18 cellular contexts compared by ENCODE assay signal in the genomic region with DNA sequence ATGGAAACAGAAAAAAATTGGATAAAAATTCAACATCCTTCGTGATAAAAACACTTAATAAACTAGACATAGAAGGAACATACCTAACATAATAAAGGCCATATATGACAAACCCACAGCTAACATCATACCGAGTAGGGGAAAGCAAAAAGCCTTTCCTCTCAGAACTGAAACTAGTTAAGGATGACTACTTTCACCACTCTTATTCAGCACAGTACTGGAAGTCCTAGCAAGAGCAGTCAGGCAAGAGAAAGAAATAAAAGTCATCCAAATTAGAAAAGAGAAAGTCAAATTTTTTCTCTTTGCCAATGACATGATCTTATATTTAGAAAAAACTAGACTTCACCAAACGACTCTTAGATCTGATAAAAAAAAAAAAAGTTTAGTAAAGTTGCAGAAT. TPM values are rescaled to one million over a fixed set of nuclear protein-coding genes. Genes with fewer than 3 reads are reported as not detected.
DNase-seq lines count a peak whose midpoint lies in the region; ATAC-seq and TF ChIP-seq lines count a peak whose summit lies in the region.
"Had no signal": no experiment of that assay in that cellular context is flagged by ENCODE, and none has a peak within 500 bp of the region (broad histone marks: within the 10 kb centered on the region; RNA-seq: fewer than 3 reads in every experiment).

No MANE protein-coding gene starts in this region.

- DNase-seq in GM12865 (ENCODE audit: low read depth): peak; percentile 58
- no peak for DNase-seq in GM10248 (ENCODE audit: extremely low spot score)
- DNase-seq in DMS79 (lab: John Stamatoyannopoulos, UW): no peak
- no peak for DNase-seq in activated CD4-positive, alpha-beta memory T cell treated with anti-CD3 and anti-CD28 coated beads for 36 hours
- DNase-seq: activated naive CD4-positive, alpha-beta T cell treated with Interleukin-2 at 50 U/mL for 16 hours; COR-L47; GF-D8; immature natural killer cell; naive thymus-derived CD4-positive, alpha-beta T cell; NCI-H2171 treated with DMSO at 0.1 percent for 48 hours; uterus had no signal

- H3K27me3 Mint-ChIP-seq in activated CD4-positive, alpha-beta memory T cell treated with anti-CD3 and anti-CD28 coated beads for 36 hours: no peaks in the 10 kb centered on the region
- H3K27me3 Mint-ChIP-seq: naive thymus-derived CD4-positive, alpha-beta T cell; stimulated activated naive CD8-positive, alpha-beta T cell treated with anti-CD3 and anti-CD28 coated beads, Interleukin-15, Interleukin-2, amounts not matched to agents 100 ng/mL and 50 ng/mL, for 24 hours had no signal

- intact Hi-C loops in activated CD4-positive, alpha-beta memory T cell treated with anti-CD3 and anti-CD28 coated beads for 36 hours (cut with micrococcal nuclease): no loop called here

- TF ChIP-seq CTCF in GM12865 (IDR thresholded peaks at IDR 0.05; ENCODE audit: insufficient read depth, low read depth, low read length, missing control alignments): no peak
- TF ChIP-seq CTCF in GM10248 (IDR thresholded peaks at IDR 0.05; ENCODE audit: control extremely low read depth, extremely low read depth, low read depth, missing control alignments): no peak

- H3K27ac Mint-ChIP-seq in activated CD4-positive, alpha-beta memory T cell treated with anti-CD3 and anti-CD28 coated beads for 36 hours: no peak overlapping the region
- H3K27ac Mint-ChIP-seq: immature natural killer cell; stimulated activated naive CD8-positive, alpha-beta T cell treated with anti-CD3 and anti-CD28 coated beads, Interleukin-15, Interleukin-2, amounts not matched to agents 100 ng/mL and 50 ng/mL, for 24 hours had no signal

- H3K4me1 Mint-ChIP-seq in activated CD4-positive, alpha-beta memory T cell treated with anti-CD3 and anti-CD28 coated beads for 36 hours (ENCODE audit: low read depth): peaks cover 10% of the 10 kb centered on the region
- H3K4me1 Mint-ChIP-seq: immature natural killer cell had no signal

- H3K36me3 Mint-ChIP-seq in activated CD4-positive, alpha-beta memory T cell treated with anti-CD3 and anti-CD28 coated beads for 36 hours: peaks cover 49% of the 10 kb centered on the region

- peaks cover 29% of the 10 kb centered on the region for H3K9me3 Mint-ChIP-seq in activated CD4-positive, alpha-beta memory T cell treated with anti-CD3 and anti-CD28 coated beads for 36 hours

- CTCF ChIA-PET in GM10248 (lab: Yijun Ruan, JAX): interaction anchor here (1.0 kb wide), 1 partner anchor 10 kb away, joined by 3 read pairs; no protein-coding TSS in a partner anchor
- CTCF ChIA-PET in activated CD4-positive, alpha-beta memory T cell treated with anti-CD3 and anti-CD28 coated beads for 36 hours (lab: Charles Lee): no interaction called here

- POLR2A ChIA-PET in GM10248 (lab: Yijun Ruan, JAX): no interaction called here
- POLR2A ChIA-PET in activated CD4-positive, alpha-beta memory T cell treated with anti-CD3 and anti-CD28 coated beads for 36 hours (lab: Charles Lee): no interaction called here

- no peak overlapping the region for H3K4me3 Mint-ChIP-seq in activated CD4-positive, alpha-beta memory T cell treated with anti-CD3 and anti-CD28 coated beads for 36 hours
- H3K4me3 Mint-ChIP-seq: immature natural killer cell; naive thymus-derived CD4-positive, alpha-beta T cell; stimulated activated naive CD8-positive, alpha-beta T cell treated with anti-CD3 and anti-CD28 coated beads, Interleukin-15, Interleukin-2, amounts not matched to agents 100 ng/mL and 50 ng/mL, for 24 hours had no signal

- H3K4me3 ChIP-seq in GM12865 (ENCODE audit: low read depth, low read length): no peak overlapping the region
- H3K4me3 ChIP-seq: lung, uterus had no signal

- ATAC-seq in GM18868 (IDR thresholded peaks at IDR 0.05; ENCODE audit: unreplicated experiment): peak; percentile 97
- peak; percentile 78 for ATAC-seq in HG02678 (IDR thresholded peaks at IDR 0.05; ENCODE audit: unreplicated experiment)
- peak; percentile 87 for ATAC-seq in HG03442 (IDR thresholded peaks at IDR 0.05; ENCODE audit: unreplicated experiment)
- ATAC-seq in GM19467 (IDR thresholded peaks at IDR 0.05; ENCODE audit: unreplicated experiment): no peak
- ATAC-seq: naive thymus-derived CD4-positive, alpha-beta T cell had no signal

RNA-seq across cellular contexts. Expression of a gene that starts 25.8 kb away (rescaled TPM):
- total RNA-seq in activated CD4-positive, alpha-beta memory T cell treated with anti-CD3 and anti-CD28 coated beads for 36 hours: under 1 TPM in 1 of 2 experiments, not detected in 1; 0.22 TPM
- total RNA-seq: RPMI7951 had no signal
